8 cellular contexts compared by ENCODE assay signal in genomic region chr12:110826592-110827200, GRCh38. TPM values are rescaled to one million over a fixed set of nuclear protein-coding genes. Genes with fewer than 3 reads are reported as not detected.
A peak's percentile ranks its signal among the peaks of the same experiment; 100 is the strongest.
DNase-seq lines count a peak whose midpoint lies in the region; ATAC-seq and TF ChIP-seq lines count a peak whose summit lies in the region.

No MANE protein-coding gene starts in this region.

- peaks cover 3% of the 10 kb centered on the region; the same call in 1 of the 2 replicates for H3K4me1 ChIP-seq in OCI-LY3 (ENCODE audit: low read length)

- H3K27ac ChIP-seq in OCI-LY3 (ENCODE audit: low read length), result no peak overlapping the region

- in situ Hi-C loops in ACHN (cut with HindIII; ENCODE audit: low pct_ligation_motif_present, low pct_unique_long_range_greater_than_20kb, low sequenced_read_pairs), result no loop called here

- H3K36me3 Mint-ChIP-seq in IgD-negative memory B cell, result no peaks in the 10 kb centered on the region
- H3K36me3 Mint-ChIP-seq in naive thymus-derived CD8-positive, alpha-beta T cell, result no peaks in the 10 kb centered on the region
- no peaks in the 10 kb centered on the region for H3K36me3 Mint-ChIP-seq in stimulated activated effector memory CD8-positive, alpha-beta T cell treated with anti-CD3 and anti-CD28 coated beads, Interleukin-12 subunit alpha, Interleukin-12 subunit beta, amount 100 ng/mL, for 72 hours

- no peaks in the 10 kb centered on the region for H3K9me3 ChIP-seq in OCI-LY3 (ENCODE audit: insufficient read depth, low read length)

- H3K9ac ChIP-seq in OCI-LY3 (ENCODE audit: low read length), result peak overlapping the region; percentile 27; the same call in 1 of the 2 replicates

- peak overlapping the region; percentile 62 for H3K4me2 ChIP-seq in OCI-LY3 (ENCODE audit: low read length)

- TF ChIP-seq CTCF in OCI-LY3 (IDR thresholded peaks at IDR 0.05; ENCODE audit: low read depth, low read length), result peak; percentile 94

- peaks cover 5 to 9% (median 7%) of the 10 kb centered on the region in 3 donors for H3K4me1 Mint-ChIP-seq in IgD-negative memory B cell
- peaks cover 3 to 7% (median 5%) of the 10 kb centered on the region in 4 donors for H3K4me1 Mint-ChIP-seq in naive thymus-derived CD8-positive, alpha-beta T cell
- peaks cover 6% of the 10 kb centered on the region for H3K4me1 Mint-ChIP-seq in stimulated activated effector memory CD8-positive, alpha-beta T cell treated with anti-CD3 and anti-CD28 coated beads, Interleukin-12 subunit alpha, Interleukin-12 subunit beta, amount 100 ng/mL, for 72 hours

- peak overlapping the region; percentile 72 for H3K4me3 ChIP-seq in OCI-LY3 (ENCODE audit: low read length)

- no peaks in the 10 kb centered on the region for H4K20me1 ChIP-seq in OCI-LY3 (ENCODE audit: insufficient read depth, low read length)

- peak overlapping the region in 1 of 3 donors; percentile 86 for H3K27ac Mint-ChIP-seq in IgD-negative memory B cell
- peak overlapping the region in 5 of 10 donors; percentile 4 to 82 (median 29) for H3K27ac Mint-ChIP-seq in naive thymus-derived CD8-positive, alpha-beta T cell
- peak overlapping the region; percentile 40 for H3K27ac Mint-ChIP-seq in stimulated activated effector memory CD8-positive, alpha-beta T cell treated with anti-CD3 and anti-CD28 coated beads, Interleukin-12 subunit alpha, Interleukin-12 subunit beta, amount 100 ng/mL, for 72 hours

- ATAC-seq in GM18909 (IDR thresholded peaks at IDR 0.05; ENCODE audit: poor library complexity, unreplicated experiment), result peak; percentile 78
- peak; percentile 92 for ATAC-seq in esophagus mucosa
- ATAC-seq in naive thymus-derived CD8-positive, alpha-beta T cell, result peak; percentile 98 to 99
- ATAC-seq in stimulated activated effector memory CD8-positive, alpha-beta T cell treated with anti-CD3 and anti-CD28 coated beads, Interleukin-12 subunit alpha, Interleukin-12 subunit beta, amount 100 ng/mL, for 72 hours, result peak; percentile 95

- H3K36me3 ChIP-seq in OCI-LY3 (replicated peaks; ENCODE audit: low read depth, low read length), result no peaks in the 10 kb centered on the region

- H3K27me3 Mint-ChIP-seq in IgD-negative memory B cell, result peaks cover 6% of the 10 kb centered on the region
- H3K27me3 Mint-ChIP-seq in naive thymus-derived CD8-positive, alpha-beta T cell, result peaks cover 0 to 10% (median 0%) of the 10 kb centered on the region in 5 donors

- POLR2A ChIA-PET in naive thymus-derived CD8-positive, alpha-beta T cell (lab: Charles Lee), result no interaction called here

- H3K27me3 ChIP-seq in OCI-LY3 (ENCODE audit: low read depth, low read length), result no peaks in the 10 kb centered on the region

- H3K79me2 ChIP-seq in OCI-LY3 (ENCODE audit: low read length), result no peaks in the 10 kb centered on the region

- peaks cover 0 to 3% (median 0%) of the 10 kb centered on the region in 3 donors for H3K9me3 Mint-ChIP-seq in IgD-negative memory B cell
- no peaks in the 10 kb centered on the region for H3K9me3 Mint-ChIP-seq in naive thymus-derived CD8-positive, alpha-beta T cell
- no peaks in the 10 kb centered on the region for H3K9me3 Mint-ChIP-seq in stimulated activated effector memory CD8-positive, alpha-beta T cell treated with anti-CD3 and anti-CD28 coated beads, Interleukin-12 subunit alpha, Interleukin-12 subunit beta, amount 100 ng/mL, for 72 hours

- peak; percentile 94 for DNase-seq in ACHN
- peak; percentile 94 for DNase-seq in activated CD8-positive, alpha-beta memory T cell treated with anti-CD3 and anti-CD28 coated beads, Interleukin-2, amount 50 U/mL, for 48 hours
- DNase-seq in naive thymus-derived CD8-positive, alpha-beta T cell, result peak; percentile 56 to 87 (median 71)
- DNase-seq in stimulated activated effector memory CD8-positive, alpha-beta T cell treated with anti-CD3 and anti-CD28 coated beads, Interleukin-12 subunit alpha, Interleukin-12 subunit beta, amount 100 ng/mL, for 72 hours (ENCODE audit: low spot score in 2 of 2), result peak; percentile 75 to 92

- H3K4me3 Mint-ChIP-seq in IgD-negative memory B cell, result peak overlapping the region in 3 of 4 donors; percentile 64 to 95 (median 89)
- peak overlapping the region; percentile 5 to 75 (median 46) for H3K4me3 Mint-ChIP-seq in naive thymus-derived CD8-positive, alpha-beta T cell
- H3K4me3 Mint-ChIP-seq in stimulated activated effector memory CD8-positive, alpha-beta T cell treated with anti-CD3 and anti-CD28 coated beads, Interleukin-12 subunit alpha, Interleukin-12 subunit beta, amount 100 ng/mL, for 72 hours, result peak overlapping the region; percentile 42

- H2AFZ ChIP-seq in OCI-LY3 (ENCODE audit: low read depth, low read length), result peak overlapping the region; percentile 91

RNA-seq across cellular contexts. Expression of gene CCDC63, which starts 20.1 kb away (rescaled TPM):
- not detected for polyA plus RNA-seq in IgD-negative memory B cell
- not detected for total RNA-seq in esophagus mucosa
- not detected for total RNA-seq in naive thymus-derived CD8-positive, alpha-beta T cell
- polyA plus RNA-seq in naive thymus-derived CD8-positive, alpha-beta T cell, result not detected
